Comparison of ENCODE assay signal across 16 cellular contexts in the genomic region with DNA sequence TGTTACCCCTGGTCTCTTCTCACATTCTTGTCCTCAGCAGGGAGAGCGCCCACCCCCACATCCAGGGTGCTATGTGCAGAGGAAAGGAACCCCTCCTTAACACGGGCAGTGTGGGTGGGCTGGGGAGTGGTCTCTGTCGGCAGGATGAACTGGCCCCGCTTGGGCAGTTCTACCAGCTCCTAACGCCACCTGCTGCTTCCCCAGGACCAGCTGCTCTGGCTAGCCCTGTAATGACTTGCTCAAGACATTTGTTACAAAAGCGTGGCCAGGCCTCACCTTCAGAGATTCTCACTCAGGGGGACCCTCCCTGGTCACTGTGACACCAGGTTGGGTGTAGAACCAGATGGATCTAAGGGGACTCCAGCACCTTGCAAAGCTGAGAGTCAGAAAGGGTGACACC.
DNase-seq lines count a peak whose midpoint lies in the region; ATAC-seq and TF ChIP-seq lines count a peak whose summit lies in the region.
"Had no signal": no experiment of that assay in that cellular context is flagged by ENCODE, and none has a peak within 500 bp of the region (broad histone marks: within the 10 kb centered on the region; RNA-seq: fewer than 3 reads in every experiment).

No MANE protein-coding gene starts in this region.

- H3K27ac ChIP-seq in WERI-Rb-1, result no peak overlapping the region
- H3K27ac ChIP-seq: BLaER1 treated with 17β-estradiol and CSF1 and Interleukin-3, amounts not matched to agents 10 nM and 100 nM; GM23248; SJCRH30 had no signal

- H3K27me3 ChIP-seq in WERI-Rb-1 (ENCODE audit: insufficient read depth, low read depth, severe bottlenecking), result no peaks in the 10 kb centered on the region
- H3K27me3 ChIP-seq: BLaER1 treated with 17β-estradiol and CSF1 and Interleukin-3, amounts not matched to agents 10 nM and 100 nM; SJCRH30 had no signal

- ATAC-seq in HG02610 (IDR thresholded peaks at IDR 0.05; ENCODE audit: unreplicated experiment) (no peak), HG02981 (IDR thresholded peaks at IDR 0.05; ENCODE audit: unreplicated experiment) (no peak)

- DNase-seq in NCI-H82 (lab: John Stamatoyannopoulos, UW) (peak; percentile 16), NCI-H82 treated with DMSO at 0.1 percent for 48 hours (lab: John Stamatoyannopoulos, UW; ENCODE audit: unreplicated experiment) (no peak), HuH-7 (ENCODE audit: low spot score) (peak; percentile 46), WERI-Rb-1 (peak; percentile 53), nephron progenitor cell (peak; percentile 41)
- DNase-seq in NK-92 treated with Interleukin-12 subunit alpha and Interleukin-12 subunit beta, amount 100 ng/mL, for 24 hours (lab: John Stamatoyannopoulos, UW), result no peak
- DNase-seq: CD8-positive, alpha-beta memory T cell; GM23248; HFFc6; IMR-90; NCI-H187 treated with DMSO at 0.1 percent for 48 hours; NCI-H748 treated with DMSO at 0.1 percent for 48 hours had no signal

- no peak overlapping the region for H3K4me3 Mint-ChIP-seq in nephron progenitor cell
- H3K4me3 Mint-ChIP-seq: CD8-positive, alpha-beta memory T cell; HFFc6 had no signal

- H3K9me3 ChIP-seq in WERI-Rb-1 (ENCODE audit: severe bottlenecking), result no peaks in the 10 kb centered on the region
- H3K9me3 ChIP-seq: BLaER1 treated with 17β-estradiol and CSF1 and Interleukin-3, amounts not matched to agents 10 nM and 100 nM had no signal

- peak; percentile 54; the same call in 1 of the 2 replicates for TF ChIP-seq CTCF in WERI-Rb-1 (IDR thresholded peaks at IDR 0.05; ENCODE audit: low read depth, low read length)
- no peak for TF ChIP-seq CTCF in nephron progenitor cell (IDR thresholded peaks at IDR 0.05)

- no peaks in the 10 kb centered on the region for H3K36me3 Mint-ChIP-seq in nephron progenitor cell (ENCODE audit: low read depth)
- H3K36me3 Mint-ChIP-seq: CD8-positive, alpha-beta memory T cell had no signal

- peaks cover 8% of the 10 kb centered on the region for H3K4me1 Mint-ChIP-seq in nephron progenitor cell
- H3K4me1 Mint-ChIP-seq: CD8-positive, alpha-beta memory T cell had no signal

- H3K36me3 ChIP-seq in WERI-Rb-1, result no peaks in the 10 kb centered on the region
- H3K36me3 ChIP-seq: BLaER1 treated with 17β-estradiol and CSF1 and Interleukin-3, amounts not matched to agents 10 nM and 100 nM; SJCRH30 had no signal

- H3K27ac Mint-ChIP-seq in nephron progenitor cell, result no peak overlapping the region
- H3K27ac Mint-ChIP-seq: CD8-positive, alpha-beta memory T cell; HFFc6 had no signal

- H3K4me3 ChIP-seq in WERI-Rb-1 (ENCODE audit: low read depth, low read length), result no peak overlapping the region
- H3K4me3 ChIP-seq: BLaER1 treated with 17β-estradiol and CSF1 and Interleukin-3, amounts not matched to agents 10 nM and 100 nM; GM23248; SJCRH30 had no signal

- peaks cover 8% of the 10 kb centered on the region for H3K27me3 Mint-ChIP-seq in nephron progenitor cell (ENCODE audit: low read depth, poor library complexity)

- H3K9me3 Mint-ChIP-seq in nephron progenitor cell, result no peaks in the 10 kb centered on the region
- H3K9me3 Mint-ChIP-seq: CD8-positive, alpha-beta memory T cell; HFFc6 had no signal

Comparison
In these comparisons a context has a peak if more than half of its experiments do, and no peak if none do; other contexts are left out.
1. DNase-seq: peak in NCI-H82 (single experiment), HuH-7 (single experiment), WERI-Rb-1 (single experiment) and nephron progenitor cell (single experiment); none in NCI-H82 treated with DMSO at 0.1 percent for 48 hours (single experiment) and NK-92 treated with Interleukin-12 subunit alpha and Interleukin-12 subunit beta, amount 100 ng/mL, for 24 hours (single experiment).